20 cellular contexts compared by ENCODE assay signal in genomic region chr13:34300559-34300958, GRCh38.
A peak's percentile ranks its signal among the peaks of the same experiment; 100 is the strongest.
DNase-seq lines count a peak whose midpoint lies in the region; ATAC-seq and TF ChIP-seq lines count a peak whose summit lies in the region.
"Had no signal": no experiment of that assay in that cellular context is flagged by ENCODE, and none has a peak within 500 bp of the region (broad histone marks: within the 10 kb centered on the region; RNA-seq: fewer than 3 reads in every experiment).

No MANE protein-coding gene starts in this region.

- TF ChIP-seq EP300 in sigmoid colon (IDR thresholded peaks at IDR 0.05) = no peak

- H3K27me3 ChIP-seq in right lobe of liver = no peaks in the 10 kb centered on the region
- no peaks in the 10 kb centered on the region for H3K27me3 ChIP-seq in sigmoid colon
- H3K27me3 ChIP-seq in heart right ventricle = no peaks in the 10 kb centered on the region
- H3K27me3 ChIP-seq: adrenal gland had no signal

- TF ChIP-seq CTCF in epithelial cell of proximal tubule (conservative IDR thresholded peaks at IDR 0.05; ENCODE audit: low read depth, low read length) = no peak
- no peak for TF ChIP-seq CTCF in right lobe of liver (IDR thresholded peaks at IDR 0.05)
- no peak for TF ChIP-seq CTCF in sigmoid colon (IDR thresholded peaks at IDR 0.05)
- no peak for TF ChIP-seq CTCF in heart right ventricle (IDR thresholded peaks at IDR 0.05)

- H3K9me3 ChIP-seq in right lobe of liver = no peaks in the 10 kb centered on the region
- peaks cover 0 to 2% (median 0%) of the 10 kb centered on the region in 4 donors for H3K9me3 ChIP-seq in sigmoid colon
- peaks cover 0 to 25% (median 7%) of the 10 kb centered on the region in 11 donors for H3K9me3 ChIP-seq in heart right ventricle
- H3K9me3 ChIP-seq: lower lobe of right lung had no signal

- no peaks in the 10 kb centered on the region for H3K36me3 ChIP-seq in right lobe of liver
- no peaks in the 10 kb centered on the region for H3K36me3 ChIP-seq in sigmoid colon
- no peaks in the 10 kb centered on the region for H3K36me3 ChIP-seq in heart right ventricle
- H3K36me3 ChIP-seq: adrenal gland, lower lobe of right lung had no signal

- TF ChIP-seq POLR2A in right lobe of liver (IDR thresholded peaks at IDR 0.05) (no peak), sigmoid colon (IDR thresholded peaks at IDR 0.05) (no peak)

- 13% methylated on average over 1 of the region's 1 CpG for WGBS in right lobe of liver (ENCODE audit: insufficient coverage, low coverage, low lambda C conversion rate, missing lambda C conversion rate)
- 10 to 55% methylated on average over 1 of the region's 1 CpG for WGBS in sigmoid colon, 2 donors
- 42 to 67% methylated on average over 1 of the region's 1 CpG for WGBS in heart right ventricle, 2 donors

- H3K27ac ChIP-seq in right lobe of liver = no peak overlapping the region
- H3K27ac ChIP-seq in sigmoid colon = no peak overlapping the region
- H3K27ac ChIP-seq in heart right ventricle = no peak overlapping the region
- H3K27ac ChIP-seq: adrenal gland, epithelial cell of prostate, lower lobe of right lung had no signal

- ATAC-seq in right lobe of liver (peak; percentile 42 to 81 (median 64)), HG02973 (IDR thresholded peaks at IDR 0.05; ENCODE audit: unreplicated experiment) (no peak), heart right ventricle (no peak)
- ATAC-seq: activated T-helper 17 cell treated with anti-CD3 and anti-CD28 coated beads, Interleukin-2, amount 50 U/mL, for 72 hours; GM12878 had no signal

- DNase-seq in AG20443 (ENCODE audit: low spot score) (peak; percentile 11), HT1080 (ENCODE audit: low read depth) (peak; percentile 25), epithelial cell of proximal tubule (ENCODE audit: low read depth) (no peak), right lobe of liver (no peak), sigmoid colon (no peak), heart right ventricle (no peak)
- no peak for DNase-seq in central memory CD4-positive, alpha-beta T cell
- DNase-seq: adrenal gland; H9; lower lobe of right lung; MV-4-11; NCI-H2107; Right ventricle myocardium superior; stimulated activated CD4-positive, alpha-beta T cell treated with anti-CD3 and anti-CD28 coated beads, Interleukin-2, amount 100 ng/mL, for 24 hours; substantia nigra; T-helper 2 cell had no signal

- H3K4me3 ChIP-seq in epithelial cell of proximal tubule (ENCODE audit: low read depth, low read length) (peak overlapping the region; percentile 22), right lobe of liver (peak overlapping the region in 1 of 3 donors; percentile 20), sigmoid colon (no peak overlapping the region), heart right ventricle (no peak overlapping the region)
- H3K4me3 ChIP-seq: adrenal gland, GM12878, lower lobe of right lung had no signal

- H3K4me1 ChIP-seq in right lobe of liver (no peaks in the 10 kb centered on the region), sigmoid colon (peaks cover 0 to 11% (median 4%) of the 10 kb centered on the region in 4 donors), heart right ventricle (peaks cover 0 to 8% (median 0%) of the 10 kb centered on the region in 9 donors)
- H3K4me1 ChIP-seq: adrenal gland had no signal

- intact Hi-C loops in right lobe of liver (cut with DNase I) (no loop called here), sigmoid colon (cut with DNase I) (no loop called here), heart right ventricle (cut with DNase I) (no loop called here)

Comparison
In these comparisons a context has a peak if more than half of its experiments do, and no peak if none do; other contexts are left out.
1. DNase-seq: peak in AG20443 (single experiment) and HT1080 (single experiment); none in epithelial cell of proximal tubule (single experiment), right lobe of liver (0 of 3), sigmoid colon (single experiment), heart right ventricle (0 of 2) and central memory CD4-positive, alpha-beta T cell (single experiment).
2. ATAC-seq: peak in right lobe of liver (4 of 4); none in HG02973 (single experiment) and heart right ventricle (0 of 8).